In genomic region chr6:98842489-98843180, GRCh38 we compare ENCODE assay signal across 18 cellular contexts. TPM values are rescaled to one million over a fixed set of nuclear protein-coding genes. Genes with fewer than 3 reads are reported as not detected.
DNase-seq lines count a peak whose midpoint lies in the region; ATAC-seq and TF ChIP-seq lines count a peak whose summit lies in the region.
"Had no signal": no experiment of that assay in that cellular context is flagged by ENCODE, and none has a peak within 500 bp of the region (broad histone marks: within the 10 kb centered on the region; RNA-seq: fewer than 3 reads in every experiment).

No MANE protein-coding gene starts in this region.

- intact Hi-C loops in cardiac septum (cut with DNase I) = no loop called here

- H3K27me3 ChIP-seq in GM23338 (ENCODE audit: insufficient read depth) (peaks cover 98% of the 10 kb centered on the region), brain microvascular endothelial cell (replicated peaks) (peaks cover 91% of the 10 kb centered on the region)

- in situ Hi-C loops in brain microvascular endothelial cell (cut with HindIII; ENCODE audit: low pct_ligation_motif_present, low sequenced_read_pairs) = no loop called here

- H3F3A ChIP-seq in GM23338 (replicated peaks; ENCODE audit: low read depth) = peaks cover 6% of the 10 kb centered on the region; the same call in 1 of the 2 replicates

- peak overlapping the region; percentile 57 for H3K4me3 Mint-ChIP-seq in GM23338

- H3K4me3 ChIP-seq in GM23338 = peak overlapping the region; percentile 60
- H3K4me3 ChIP-seq in iPS-18c (ENCODE audit: insufficient read depth, low read depth, low read length) = peak overlapping the region; percentile 5; the same call in 1 of the 2 replicates
- no peak overlapping the region for H3K4me3 ChIP-seq in brain microvascular endothelial cell (ENCODE audit: low read depth, low read length)
- H3K4me3 ChIP-seq: K562 had no signal

- no peak overlapping the region for H3K27ac ChIP-seq in GM23338 (ENCODE audit: low read depth)
- peak overlapping the region; percentile 78 for H3K27ac ChIP-seq in angular gyrus (ENCODE audit: low read depth, low read length)
- H3K27ac ChIP-seq in brain microvascular endothelial cell = no peak overlapping the region
- H3K27ac ChIP-seq: RWPE1 had no signal

- DNase-seq in GM23338 (ENCODE audit: low spot score) = peak; percentile 81
- DNase-seq in pons (ENCODE audit: low spot score) = peak; percentile 21
- DNase-seq in cardiac septum (ENCODE audit: low spot score) = no peak
- no peak for DNase-seq in brain microvascular endothelial cell
- DNase-seq: activated B cell treated with CpG ODN at 0.5 μM for 24 hours; activated naive CD4-positive, alpha-beta T cell treated with Interleukin-2 at 50 U/mL for 16 hours; Caco-2; NCI-H1092; NCI-H2171 treated with DMSO at 0.1 percent for 48 hours; stimulated activated CD4-positive, alpha-beta T cell treated with anti-CD3 and anti-CD28 coated beads, Interleukin-12 subunit alpha, Interleukin-12 subunit beta, amount 100 ng/mL, for 4 hours had no signal

- H3K27me3 Mint-ChIP-seq in GM23338 (ENCODE audit: insufficient read depth, low read depth, poor library complexity) = peaks cover 95% of the 10 kb centered on the region

- no peaks in the 10 kb centered on the region; the same call in 2 of the 3 replicates for H3K9me3 Mint-ChIP-seq in GM23338
- H3K9me3 Mint-ChIP-seq: activated B cell treated with CpG ODN at 0.5 μM for 24 hours had no signal

- H3K4me1 Mint-ChIP-seq in GM23338 = peaks cover 38% of the 10 kb centered on the region

- ATAC-seq in GM23338 (peak; percentile 35), HG02623 (IDR thresholded peaks at IDR 0.05; ENCODE audit: unreplicated experiment) (no peak), HG03520 (IDR thresholded peaks at IDR 0.05; ENCODE audit: unreplicated experiment) (no peak)
- ATAC-seq: K562 had no signal

- no peak overlapping the region for H2AFZ ChIP-seq in GM23338

- no peaks in the 10 kb centered on the region for H3K9me3 ChIP-seq in iPS-18c (ENCODE audit: control insufficient read depth, insufficient read depth, low read length)
- H3K9me3 ChIP-seq: Caco-2 had no signal

- H3K9me2 ChIP-seq in GM23338 (ENCODE audit: insufficient read depth) = no peaks in the 10 kb centered on the region

- H3K4me2 ChIP-seq in GM23338 = peak overlapping the region; percentile 93

- H3K4me1 ChIP-seq in GM23338 (ENCODE audit: insufficient read depth) = peaks cover 69% of the 10 kb centered on the region

- H3K27ac Mint-ChIP-seq in GM23338 = no peak overlapping the region
- H3K27ac Mint-ChIP-seq: activated B cell treated with CpG ODN at 0.5 μM for 24 hours, progenitor cell of endocrine pancreas had no signal

- no peaks in the 10 kb centered on the region for H3K79me2 ChIP-seq in GM23338 (replicated peaks; ENCODE audit: insufficient read depth)

- H3K36me3 ChIP-seq in GM23338 (ENCODE audit: insufficient read depth) (no peaks in the 10 kb centered on the region), brain microvascular endothelial cell (replicated peaks) (no peaks in the 10 kb centered on the region)

- TF ChIP-seq CTCF in GM23338 (conservative IDR thresholded peaks at IDR 0.05; ENCODE audit: low read depth in 2 of 2) (no peak), brain microvascular endothelial cell (IDR thresholded peaks at IDR 0.05; ENCODE audit: low read depth, low read length, missing control alignments) (no peak)

- no peaks in the 10 kb centered on the region for H4K20me1 ChIP-seq in GM23338 (replicated peaks; ENCODE audit: insufficient read depth)

- H3K36me3 Mint-ChIP-seq in GM23338 (ENCODE audit: low read depth) = no peaks in the 10 kb centered on the region

TF ChIP-seq in GM23338, 12 proteins besides CTCF, POLR2A, EP300 and RAD21:
- no peak for TF ChIP-seq POLR2AphosphoS5 (IDR thresholded peaks at IDR 0.05; ENCODE audit: low read depth)
- peak; percentile 49 for TF ChIP-seq EZH2phosphoT487 (IDR thresholded peaks at IDR 0.05; ENCODE audit: unreplicated experiment)
- peak; percentile 79 for TF ChIP-seq EZH2 (IDR thresholded peaks at IDR 0.05; ENCODE audit: low read depth, unreplicated experiment)

RNA-seq across cellular contexts. Expression of gene POU3F2, which starts 8.3 kb away (rescaled TPM):
- 0.70 and 0.76 TPM in 2 replicates for total RNA-seq in GM23338 (2014; rRNA removed; shearing (Covaris generic))
- polyA plus RNA-seq in GM23338 (2016; fragmentation: Nextera tagmentation; extraction: Ambion mirVana) = 0.26 and 0.31 TPM in 2 replicates
- total RNA-seq in cardiac septum = 0.08 TPM
- total RNA-seq: activated B cell treated with CpG ODN at 0.5 μM for 24 hours, Caco-2, G401 had no signal

Comparison
In these comparisons a context has a peak if more than half of its experiments do, and no peak if none do; other contexts are left out.
1. DNase-seq: peak in GM23338 (single experiment) and pons (single experiment); none in cardiac septum (single experiment) and brain microvascular endothelial cell (single experiment).